19 cellular contexts compared by ENCODE assay signal in genomic region chr14:81837304-81837703, GRCh38.
"Had no signal": no experiment of that assay in that cellular context is flagged by ENCODE, and none has a peak within 500 bp of the region (broad histone marks: within the 10 kb centered on the region; RNA-seq: fewer than 3 reads in every experiment).

No MANE protein-coding gene starts in this region.

- DNase-seq: activated CD4-positive, alpha-beta T cell treated with anti-CD3 and anti-CD28 coated beads for 48 hours; activated CD4-positive, alpha-beta T cell treated with anti-CD3 and anti-CD28 coated beads, Interleukin-2, amount 50 U/mL, for 4 hours; activated CD4-positive, CD25-positive, alpha-beta regulatory T cell treated with anti-CD3 and anti-CD28 coated beads, Interleukin-2, amount 50 U/mL, for 72 hours; activated CD8-positive, alpha-beta T cell treated with anti-CD3 and anti-CD28 coated beads, Interleukin-2, amount 10 ng/mL, durations not matched to agents 7 days and 5 days; activated gamma-delta T cell treated with Interleukin-2 at 50 U/mL for 16 hours; activated naive CD4-positive, alpha-beta T cell treated with anti-CD3 and anti-CD28 coated beads, Interleukin-2, amount 50 U/mL, for 16 hours; activated naive CD8-positive, alpha-beta T cell treated with anti-CD3 and anti-CD28 coated beads, Interleukin-2, amount 10 ng/mL, durations not matched to agents 7 days and 5 days; activated T-cell treated with anti-CD3 and anti-CD28 coated beads, Interleukin-2, amount 50 U/mL, for 4 hours; anterior cingulate cortex; caudate nucleus; colonic mucosa; MM.1S; NCI-H1105; NCI-H1436 treated with DMSO at 0.1 percent for 48 hours; NCI-H187; NCI-H2081; NCI-H510A treated with DMSO at 0.1 percent for 48 hours; PC-3; SHP77 had no signal
